Comparison of ENCODE assay signal across 1 cellular context in the genomic region with DNA sequence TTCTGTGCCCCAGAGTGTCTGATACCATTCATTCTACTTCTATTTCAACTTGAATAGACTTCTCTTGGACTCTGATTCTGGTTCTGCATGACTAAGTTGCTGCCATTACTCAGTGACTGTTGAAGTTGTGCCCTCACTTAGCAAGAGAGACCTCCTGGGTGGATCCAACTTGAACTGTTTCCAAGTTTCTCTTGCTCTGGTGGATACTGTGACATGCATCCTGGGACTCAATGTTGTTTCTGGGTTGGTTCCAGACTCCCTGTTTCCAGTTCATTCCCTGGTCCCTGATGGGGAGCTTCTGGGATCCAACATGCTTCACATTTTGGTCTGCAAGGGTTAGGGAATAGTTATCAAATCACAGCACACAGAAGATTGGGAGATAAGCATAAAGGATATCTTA.
TF ChIP-seq lines count a peak whose summit lies in the region.

No MANE protein-coding gene starts in this region.

TF ChIP-seq in HEK293, 187 proteins besides CTCF, POLR2A, EP300 and RAD21 (continued from another document):
- TF ChIP-seq REST (tag by site-specific recombination; IDR thresholded peaks at IDR 0.05): no peak
